23 cellular contexts compared by ENCODE assay signal in genomic region chr12:105459760-105460325, GRCh38.
A peak's percentile ranks its signal among the peaks of the same experiment; 100 is the strongest.
DNase-seq lines count a peak whose midpoint lies in the region; ATAC-seq, FAIRE-seq and TF ChIP-seq lines count a peak whose summit lies in the region.
"Had no signal": no experiment of that assay in that cellular context is flagged by ENCODE, and none has a peak within 500 bp of the region (broad histone marks: within the 10 kb centered on the region; RNA-seq: fewer than 3 reads in every experiment).

No MANE protein-coding gene starts in this region.

- H3K9me3 ChIP-seq in left ventricle myocardium inferior (replicated peaks): peaks cover 8% of the 10 kb centered on the region

- no peak overlapping the region for H3K4me3 Mint-ChIP-seq in nephron
- H3K4me3 Mint-ChIP-seq: GM23338 had no signal

- H3K4me1 ChIP-seq in left ventricle myocardium inferior: peaks cover 24% of the 10 kb centered on the region
- H3K4me1 ChIP-seq: A549; BLaER1 treated with 17β-estradiol and CSF1 and Interleukin-3, amounts not matched to agents 10 nM and 100 nM had no signal

- no peaks in the 10 kb centered on the region for H3K27me3 Mint-ChIP-seq in nephron (ENCODE audit: low read depth)

- H3K4me1 Mint-ChIP-seq in nephron: peaks cover 65% of the 10 kb centered on the region

- peak overlapping the region; percentile 59 for H3K27ac ChIP-seq in left ventricle myocardium inferior (replicated peaks)
- H3K27ac ChIP-seq: A549; BLaER1 treated with 17β-estradiol and CSF1 and Interleukin-3, amounts not matched to agents 10 nM and 100 nM had no signal

- no peak for ATAC-seq in HG02642 (IDR thresholded peaks at IDR 0.05; ENCODE audit: poor library complexity, unreplicated experiment)
- ATAC-seq: A549, GM23338, HCT116, HepG2, Panc1 had no signal

- H3K27me3 ChIP-seq in left ventricle myocardium inferior (ENCODE audit: low read depth): no peaks in the 10 kb centered on the region
- H3K27me3 ChIP-seq: BLaER1 treated with 17β-estradiol and CSF1 and Interleukin-3, amounts not matched to agents 10 nM and 100 nM had no signal

- H3K9me3 Mint-ChIP-seq in nephron: peaks cover 12% of the 10 kb centered on the region
- H3K9me3 Mint-ChIP-seq: GM23338 had no signal

- TF ChIP-seq CTCF in cardiac fibroblast (IDR thresholded peaks at IDR 0.05; ENCODE audit: low read depth, low read length) (no peak), left ventricle myocardium inferior (IDR thresholded peaks at IDR 0.05; ENCODE audit: borderline replicate concordance) (no peak), nephron (IDR thresholded peaks at IDR 0.05; ENCODE audit: unreplicated experiment in 3 of 3) (no peak)

- no peaks in the 10 kb centered on the region for H3K36me3 ChIP-seq in left ventricle myocardium inferior
- H3K36me3 ChIP-seq: BLaER1 treated with 17β-estradiol and CSF1 and Interleukin-3, amounts not matched to agents 10 nM and 100 nM had no signal

- peak overlapping the region; percentile 12 to 33 (median 13) for H3K27ac Mint-ChIP-seq in nephron
- H3K27ac Mint-ChIP-seq: GM23338 had no signal

- H3K36me3 Mint-ChIP-seq in nephron (ENCODE audit: low read depth): no peaks in the 10 kb centered on the region

- no peak overlapping the region for H3K4me3 ChIP-seq in cardiac fibroblast (replicated peaks in 1 of 2; ENCODE audit: low read depth in 2 of 2, low read length in 2 of 2)
- no peak overlapping the region for H3K4me3 ChIP-seq in left ventricle myocardium inferior
- H3K4me3 ChIP-seq: A549; BLaER1 treated with 17β-estradiol and CSF1 and Interleukin-3, amounts not matched to agents 10 nM and 100 nM; GM23338 had no signal

- peak; percentile 93 for FAIRE-seq in G401.6 (lab: Jason Lieb, UNC)
- FAIRE-seq: A549, GM12892, HepG2 had no signal

- intact Hi-C loops in left ventricle myocardium inferior (cut with micrococcal nuclease): no loop called here

- peak; percentile 36 to 46 for DNase-seq in cardiac fibroblast (ENCODE audit: low read depth in 2 of 2)
- DNase-seq in left ventricle myocardium inferior: no peak
- DNase-seq in stimulated activated CD8-positive, alpha-beta memory T cell treated with anti-CD3 and anti-CD28 coated beads, Interleukin-4, amount 100 ng/mL, for 48 hours: no peak
- no peak for DNase-seq in NOMO-1 treated with DMSO at 0.1 percent for 48 hours (lab: John Stamatoyannopoulos, UW; ENCODE audit: unreplicated experiment)
- no peak for DNase-seq in LoVo (ENCODE audit: low spot score)
- DNase-seq: DMS79 treated with DMSO at 0.1 percent for 48 hours, GF-D8, KG1, NCI-H1048, NCI-H1436 treated with DMSO at 0.1 percent for 48 hours, NCI-H2029 treated with DMSO at 0.1 percent for 48 hours, NCI-H2171 treated with DMSO at 0.1 percent for 48 hours, NCI-H510A had no signal

Comparison
In these comparisons a context has a peak if more than half of its experiments do, and no peak if none do; other contexts are left out.
1. DNase-seq: peak in cardiac fibroblast (2 of 2); none in left ventricle myocardium inferior (single experiment), stimulated activated CD8-positive, alpha-beta memory T cell treated with anti-CD3 and anti-CD28 coated beads, Interleukin-4, amount 100 ng/mL, for 48 hours (single experiment), NOMO-1 treated with DMSO at 0.1 percent for 48 hours (single experiment) and LoVo (single experiment).